ENCODE assay signal across 31 cellular contexts in genomic region chr3:164064298-164064697, GRCh38.
"Had no signal": no experiment of that assay in that cellular context is flagged by ENCODE, and none has a peak within 500 bp of the region (broad histone marks: within the 10 kb centered on the region; RNA-seq: fewer than 3 reads in every experiment).

No MANE protein-coding gene starts in this region.

- H3K4me1 ChIP-seq: adrenal gland, ascending aorta, body of pancreas, breast epithelium had no signal

- H3K36me3 ChIP-seq: adrenal gland, ascending aorta, brain microvascular endothelial cell, breast epithelium, cardiac muscle cell had no signal

- H3K9me3 ChIP-seq: adrenal gland, ascending aorta, body of pancreas, breast epithelium had no signal

- H3K4me3 ChIP-seq: adrenal gland, ascending aorta, body of pancreas, breast epithelium, cardiac muscle cell had no signal

- ATAC-seq: activated naive CD4-positive, alpha-beta T cell treated with anti-CD3 and anti-CD28 coated beads, Interleukin-2, amount 50 U/mL, for 72 hours; activated naive CD8-positive, alpha-beta T cell treated with anti-CD3 and anti-CD28 coated beads, Interleukin-2, amount 50 U/mL, for 24 hours; activated T-cell treated with anti-CD3 and anti-CD28 coated beads, Interleukin-2, amount 50 U/mL, for 4 hours; activated T-cell treated with anti-CD3 and anti-CD28 coated beads, Interleukin-2, amount 50 U/mL, for 72 hours; activated T-helper 17 cell treated with anti-CD3 and anti-CD28 coated beads, Interleukin-2, amount 50 U/mL, for 72 hours; body of pancreas had no signal

- H3K27me3 ChIP-seq: adrenal gland, ascending aorta, body of pancreas, brain microvascular endothelial cell, breast epithelium, cardiac muscle cell had no signal

- H3K27ac ChIP-seq: adrenal gland, ascending aorta, body of pancreas, brain microvascular endothelial cell, breast epithelium, cardiac muscle cell had no signal

- DNase-seq: activated effector memory CD4-positive, alpha-beta T cell treated with anti-CD3 and anti-CD28 coated beads, Interleukin-2, amount 50 U/mL, for 16 hours; activated effector memory CD4-positive, alpha-beta T cell treated with Interleukin-2 at 50 U/mL for 16 hours; activated gamma-delta T cell; activated gamma-delta T cell treated with Interleukin-2 at 50 U/mL for 16 hours; activated naive CD4-positive, alpha-beta T cell; activated naive CD4-positive, alpha-beta T cell treated with anti-CD3 and anti-CD28 coated beads for 36 hours; activated naive CD4-positive, alpha-beta T cell treated with anti-CD3 and anti-CD28 coated beads, Interleukin-2, amount 10 ng/mL, durations not matched to agents 7 days and 5 days; activated naive CD4-positive, alpha-beta T cell treated with anti-CD3 and anti-CD28 coated beads, Interleukin-2, amount 50 U/mL, for 16 hours; activated naive CD4-positive, alpha-beta T cell treated with Interleukin-2 at 50 U/mL for 16 hours; activated naive CD8-positive, alpha-beta T cell treated with anti-CD3 and anti-CD28 coated beads for 36 hours; activated naive CD8-positive, alpha-beta T cell treated with anti-CD3 and anti-CD28 coated beads, Interleukin-2, amount 10 ng/mL, durations not matched to agents 7 days and 5 days; activated naive CD8-positive, alpha-beta T cell treated with anti-CD3 and anti-CD28 coated beads, Interleukin-2, amount 50 U/mL, for 24 hours; activated T-cell treated with anti-CD3 and anti-CD28 coated beads, Interleukin-2, amount 50 U/mL, for 24 hours; activated T-cell treated with anti-CD3 and anti-CD28 coated beads, Interleukin-2, amount 50 U/mL, for 4 hours; activated T-cell treated with anti-CD3 and anti-CD28 coated beads, Interleukin-2, amount 50 U/mL, for 48 hours; activated T-cell treated with anti-CD3 and anti-CD28 coated beads, Interleukin-2, amount 50 U/mL, for 72 hours; adrenal gland; amniotic stem cell; amygdala; anterior cingulate cortex; aorta; body of pancreas; brain microvascular endothelial cell; caudate nucleus; central memory CD4-positive, alpha-beta T cell; cerebellar nuclear complex had no signal
